In the genomic region with DNA sequence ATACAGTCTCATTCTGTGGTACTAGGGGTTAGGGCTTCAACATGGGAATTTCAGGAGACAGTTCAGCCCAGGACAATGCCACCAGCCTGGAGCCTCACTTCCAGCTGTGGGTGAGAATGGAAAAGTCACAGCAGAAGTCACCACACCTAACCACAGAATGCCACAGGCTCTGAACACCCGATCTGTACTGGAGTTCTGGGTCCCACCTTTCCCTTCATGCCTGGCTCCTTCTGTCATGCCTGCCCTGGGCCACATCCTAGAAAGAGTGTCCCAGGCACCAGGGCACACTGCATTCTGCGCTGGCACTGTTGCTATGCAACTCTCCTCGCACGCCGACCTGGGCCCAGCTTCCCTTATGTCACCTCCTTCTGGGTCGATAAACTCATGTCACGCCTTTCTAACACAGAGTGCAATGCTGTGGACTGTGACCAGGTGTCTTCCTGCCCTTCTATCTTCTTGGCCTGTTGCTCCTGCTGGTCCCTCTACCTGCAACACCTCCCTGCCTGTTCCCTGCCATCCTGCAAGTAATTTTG, we compare ENCODE assay signal across 1 cellular context.
TF ChIP-seq lines count a peak whose summit lies in the region.

No MANE protein-coding gene starts in this region.

TF ChIP-seq in SK-N-SH, 30 proteins besides CTCF, POLR2A, EP300 and RAD21 (continued from another document):
- no peak for TF ChIP-seq TAF1 (IDR thresholded peaks at IDR 0.05; ENCODE audit: borderline replicate concordance, low read depth, low read length)
- TF ChIP-seq TCF12 (IDR thresholded peaks at IDR 0.05), result no peak
- TF ChIP-seq FOXJ3 (CRISPR knock-in tag; IDR thresholded peaks at IDR 0.05), result no peak
- no peak for TF ChIP-seq EZH2phosphoT487 (IDR thresholded peaks at IDR 0.05; ENCODE audit: borderline replicate concordance, low read depth)
- TF ChIP-seq GABPA (IDR thresholded peaks at IDR 0.05; ENCODE audit: low read depth), result no peak
- no peak for TF ChIP-seq RFX5 (IDR thresholded peaks at IDR 0.05; ENCODE audit: low read length)
- no peak for TF ChIP-seq SIN3A (IDR thresholded peaks at IDR 0.05; ENCODE audit: borderline replicate concordance, low read depth, low read length)
- no peak for TF ChIP-seq ELF1 (IDR thresholded peaks at IDR 0.05)
